In the genomic region with DNA sequence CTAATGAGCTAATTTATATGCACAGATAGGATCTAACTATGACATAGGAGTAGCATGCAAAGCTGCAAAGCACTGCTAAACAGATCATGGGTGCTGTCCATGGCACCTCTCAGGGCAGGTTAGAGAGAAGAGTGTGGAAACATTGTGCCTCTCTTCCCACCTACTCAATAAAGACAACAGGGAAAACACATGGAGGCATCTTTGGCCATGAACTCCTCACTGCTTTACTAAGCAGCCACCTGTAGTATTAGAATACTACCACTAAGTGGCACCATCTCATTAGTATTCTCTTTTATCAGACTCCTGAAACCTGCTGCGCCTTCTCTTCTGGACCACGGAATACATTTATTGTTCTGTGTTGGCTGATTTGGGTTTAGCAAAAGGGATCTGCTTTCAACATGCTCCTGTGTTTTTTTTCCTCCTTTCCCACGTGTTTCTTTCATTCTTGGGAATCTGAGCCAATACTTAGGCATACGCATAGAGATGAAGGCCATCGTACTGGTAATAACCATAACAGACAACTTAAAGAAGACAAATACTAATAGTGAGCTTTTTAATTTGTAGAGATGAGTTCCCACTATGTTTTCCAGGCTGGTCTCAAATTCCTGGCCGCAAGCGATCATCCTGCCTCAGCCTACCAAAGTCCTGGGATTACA, we compare ENCODE assay signal across 8 cellular contexts. TPM values are rescaled to one million over a fixed set of nuclear protein-coding genes. Genes with fewer than 3 reads are reported as not detected.
DNase-seq lines count a peak whose midpoint lies in the region; ATAC-seq, FAIRE-seq and TF ChIP-seq lines count a peak whose summit lies in the region.

No MANE protein-coding gene starts in this region.

- peaks cover 17% of the 10 kb centered on the region for H3K4me1 Mint-ChIP-seq in MCF 10A (ENCODE audit: insufficient read depth, unreplicated experiment)

- intact Hi-C loops in MCF 10A (cut with micrococcal nuclease): loop anchor here (1.0 to 2.0 kb wide), 2 partner anchors 158 to 440 kb away; a partner anchor contains a TSS

- POLR2A ChIA-PET in MCF 10A (lab: Yijun Ruan, JAX): interaction anchor here (0.8 to 1.1 kb wide), 3 partner anchors 113 to 483 kb away, joined by 3 to 4 read pairs (median 3); no protein-coding TSS in a partner anchor

- H3K27ac ChIP-seq in HL-60 (replicated peaks): no peak overlapping the region
- no peak overlapping the region for H3K27ac ChIP-seq in keratinocyte (ENCODE audit: control insufficient read depth, insufficient read depth, low read length)
- no peak overlapping the region for H3K27ac ChIP-seq in suprapubic skin

- no peak overlapping the region for H2AFZ ChIP-seq in keratinocyte (ENCODE audit: control insufficient read depth, low read length)

- no peaks in the 10 kb centered on the region for H3K79me2 ChIP-seq in keratinocyte (ENCODE audit: control insufficient read depth, insufficient read depth, low read length)

- peak; percentile 76 for FAIRE-seq in keratinocyte (lab: Jason Lieb, UNC)

- H4K20me1 ChIP-seq in keratinocyte (ENCODE audit: control insufficient read depth, extremely low read depth, insufficient read depth, low read length): no peaks in the 10 kb centered on the region

- H3K4me1 ChIP-seq in keratinocyte (ENCODE audit: control insufficient read depth, extremely low read depth, insufficient read depth, low read length): no peaks in the 10 kb centered on the region
- H3K4me1 ChIP-seq in suprapubic skin: peaks cover 3% of the 10 kb centered on the region

- ATAC-seq in GM21526 (IDR thresholded peaks at IDR 0.05; ENCODE audit: low FRiP score, unreplicated experiment): peak; percentile 82

- TF ChIP-seq CTCF in HL-60 (IDR thresholded peaks at IDR 0.05; ENCODE audit: insufficient read depth, low read length): peak; percentile 57
- TF ChIP-seq CTCF in MCF 10A (IDR thresholded peaks at IDR 0.05; ENCODE audit: unreplicated experiment): peak; percentile 74
- TF ChIP-seq CTCF in keratinocyte (optimal IDR thresholded peaks at IDR 0.05 in 1 of 3, IDR thresholded peaks at IDR 0.05 in 1 of 3, conservative IDR thresholded peaks at IDR 0.05 in 1 of 3; ENCODE audit: extremely low read depth in 1 of 3, insufficient read depth in 2 of 3, low read length in 3 of 3): peak; percentile 42 to 81 (median 73)
- peak; percentile 67 to 77 for TF ChIP-seq CTCF in suprapubic skin (IDR thresholded peaks at IDR 0.05)

- H3K27me3 ChIP-seq in HL-60 (ENCODE audit: insufficient read depth, poor library complexity, severe bottlenecking): peaks cover 3% of the 10 kb centered on the region
- no peaks in the 10 kb centered on the region for H3K27me3 ChIP-seq in keratinocyte (ENCODE audit: control insufficient read depth, extremely low read depth, insufficient read depth, low read length)
- H3K27me3 ChIP-seq in suprapubic skin: no peaks in the 10 kb centered on the region

- H3K9me1 ChIP-seq in keratinocyte (ENCODE audit: control insufficient read depth, extremely low read depth, insufficient read depth, low read length): no peaks in the 10 kb centered on the region

- dilution Hi-C loops in keratinocyte (cut with MboI; ENCODE audit: extremely low pct_ligation_motif_present, low sequenced_read_pairs): no loop called here

- H3K27ac Mint-ChIP-seq in MCF 10A (ENCODE audit: low read depth, unreplicated experiment): no peak overlapping the region

- H3K36me3 Mint-ChIP-seq in MCF 10A (ENCODE audit: insufficient read depth, unreplicated experiment): no peaks in the 10 kb centered on the region

- no peak overlapping the region for H3K4me3 Mint-ChIP-seq in MCF 10A (ENCODE audit: unreplicated experiment)

- peak; percentile 67 for DNase-seq in GM03348 (ENCODE audit: low spot score)
- DNase-seq in HL-60 (ENCODE audit: low read depth in 1 of 2, low spot score in 1 of 2): peak in 1 of 2 experiments; percentile 10
- DNase-seq in NCI-H774 (lab: John Stamatoyannopoulos, UW): peak; percentile 81
- peak; percentile 65 for DNase-seq in MCF 10A (ENCODE audit: unreplicated experiment)
- DNase-seq in keratinocyte (ENCODE audit: low read depth, low spot score): no peak
- no peak for DNase-seq in suprapubic skin (ENCODE audit: low spot score in 2 of 2)
- DNase-seq in mesenteric fat pad (ENCODE audit: low spot score): no peak

- no peak overlapping the region for H3K9ac ChIP-seq in keratinocyte (ENCODE audit: control insufficient read depth, extremely low read depth, insufficient read depth, low read length)

- no peaks in the 10 kb centered on the region for H3K27me3 Mint-ChIP-seq in MCF 10A (ENCODE audit: insufficient read depth, unreplicated experiment)

- H3K9me3 Mint-ChIP-seq in MCF 10A (ENCODE audit: unreplicated experiment): no peaks in the 10 kb centered on the region

- H3K4me3 ChIP-seq in HL-60 (replicated peaks; ENCODE audit: insufficient read depth, low read length) (no peak overlapping the region), keratinocyte (ENCODE audit: control insufficient read depth in 2 of 3, extremely low read depth in 1 of 3, insufficient read depth in 2 of 3, low read depth in 1 of 3, low read length in 3 of 3) (no peak overlapping the region), suprapubic skin (no peak overlapping the region)

- no peak for TF ChIP-seq POLR2A in suprapubic skin (IDR thresholded peaks at IDR 0.05)

- H3K9me3 ChIP-seq in keratinocyte (ENCODE audit: control insufficient read depth, low read depth, low read length): no peaks in the 10 kb centered on the region
- H3K9me3 ChIP-seq in suprapubic skin: no peaks in the 10 kb centered on the region

- H3K36me3 ChIP-seq in keratinocyte (ENCODE audit: control insufficient read depth in 2 of 2, extremely low read depth in 1 of 2, insufficient read depth in 2 of 2, low read length in 2 of 2) (no peaks in the 10 kb centered on the region), suprapubic skin (no peaks in the 10 kb centered on the region)

- TF ChIP-seq EP300 in suprapubic skin (IDR thresholded peaks at IDR 0.05): no peak

- WGBS in suprapubic skin: 46% methylated on average over 7 of the region's 7 CpGs

- CTCF ChIA-PET in MCF 10A (lab: Yijun Ruan, JAX): interaction anchor here (0.5 to 11.0 kb wide), 60 partner anchors 10 to 1810 kb away, joined by 3 to 233 read pairs (median 3); a partner anchor contains a TSS

- no peak overlapping the region for H3K4me2 ChIP-seq in keratinocyte (ENCODE audit: control insufficient read depth, extremely low read depth, insufficient read depth, low read depth, low read length)

- BruUV-seq in MCF 10A (replicated peaks; lab: Mats Ljungman, UMichigan): no TSS peak

RNA-seq across cellular contexts. Expression of a gene that starts 9.4 kb away (rescaled TPM):
- 141 and 167 TPM in 2 replicates for total RNA-seq in MCF 10A (2022)
- 57.1 to 75.8 TPM (median 60.0 TPM) in 3 replicates for polyA plus RNA-seq in keratinocyte
- 53.5 TPM for polyA plus RNA-seq in keratinocyte (2011; ENCODE audit: low read depth)
- 67.1 and 83.2 TPM in 2 replicates for polyA plus RNA-seq in keratinocyte (2011; cell fraction: cytosol; rRNA removed)
- 20.5 and 29.7 TPM in 2 replicates for polyA plus RNA-seq in keratinocyte (2011; cell fraction: nucleus; rRNA removed)
- polyA plus RNA-seq in keratinocyte (2012; ENCODE audit: low replicate concordance): 43.6 and 54.8 TPM in 2 replicates
- 10.8 to 28.8 TPM (median 14.4 TPM) in 3 replicates for polyA minus RNA-seq in keratinocyte
- 18.8 TPM for polyA minus RNA-seq in keratinocyte (2011; cell fraction: cytosol; rRNA and poly(A)+ RNA removed)
- polyA minus RNA-seq in keratinocyte (2011; cell fraction: nucleus; rRNA and poly(A)+ RNA removed): 6.0 and 6.3 TPM in 2 replicates
- 10 to 100 TPM; 52.0 to 78.3 (median 66.5) TPM for total RNA-seq in suprapubic skin
- 53.9 TPM for total RNA-seq in mesenteric fat pad

Comparison
In these comparisons a context has a peak if more than half of its experiments do, and no peak if none do; other contexts are left out.
1. DNase-seq: peak in GM03348 (single experiment), NCI-H774 (single experiment) and MCF 10A (single experiment); none in keratinocyte (single experiment), suprapubic skin (0 of 2) and mesenteric fat pad (single experiment).
2. Peak in every context shown above with its lines, with median percentiles within 50 percentile points of each other: CTCF ChIP-seq.